Comparison of ENCODE assay signal across 28 cellular contexts in the genomic region with DNA sequence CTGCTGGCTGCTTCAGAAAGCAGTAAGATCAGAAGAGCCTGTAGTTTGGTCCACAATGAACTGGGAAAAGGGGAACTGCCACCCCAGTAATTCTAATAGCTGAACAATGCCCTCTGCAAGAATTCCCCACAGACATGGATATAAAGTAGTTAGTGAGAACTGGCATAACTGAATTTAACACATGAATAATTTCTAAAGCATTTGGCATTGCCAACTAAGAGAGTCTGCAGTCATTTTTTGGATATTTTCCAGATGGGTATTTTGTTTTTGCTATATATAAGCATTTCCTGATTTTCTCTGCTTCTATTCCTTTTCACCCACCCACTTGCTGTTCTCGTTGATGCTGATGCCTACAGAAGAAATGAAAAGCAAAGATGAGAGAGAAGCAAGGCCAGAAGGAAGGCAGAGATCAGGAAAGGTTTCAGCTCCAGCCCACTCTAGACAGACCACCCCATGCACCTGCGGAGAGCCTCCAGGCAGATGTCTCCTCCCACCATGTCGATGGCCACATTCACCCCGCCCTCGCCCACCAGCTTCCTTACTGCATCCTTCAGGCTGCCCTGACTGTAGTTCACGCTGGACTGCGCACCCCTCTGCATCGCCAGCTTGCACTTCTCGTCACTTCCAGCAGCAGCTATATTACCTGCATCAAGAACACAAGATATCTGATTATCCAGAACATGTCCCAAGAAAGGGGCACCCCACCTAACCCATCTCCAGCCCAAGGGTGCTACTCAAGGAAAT. TPM values are rescaled to one million over a fixed set of nuclear protein-coding genes. Genes with fewer than 3 reads are reported as not detected.
"Had no signal": no experiment of that assay in that cellular context is flagged by ENCODE, and none has a peak within 500 bp of the region (broad histone marks: within the 10 kb centered on the region; RNA-seq: fewer than 3 reads in every experiment).

No MANE protein-coding gene starts in this region.

- H3K4me1 ChIP-seq: breast epithelium, left lung had no signal

- H3K36me3 ChIP-seq: breast epithelium, neutrophil, ovary had no signal

- H3K4me3 ChIP-seq: breast epithelium, left lung, lung, mucosa of descending colon, ovary, tibial artery had no signal

- H3K27me3 ChIP-seq: breast epithelium, left lung, neutrophil, ovary, tibial artery had no signal

- H3K27ac ChIP-seq: breast epithelium, left lung, neutrophil, ovary, tibial artery had no signal

- DNase-seq: activated CD4-positive, alpha-beta memory T cell treated with anti-CD3 and anti-CD28 coated beads for 36 hours; activated CD4-positive, alpha-beta T cell treated with anti-CD3 and anti-CD28 coated beads, Interleukin-2, amount 10 ng/mL, durations not matched to agents 24 days and 14 days; activated CD4-positive, CD25-positive, alpha-beta regulatory T cell treated with anti-CD3 and anti-CD28 coated beads, Interleukin-2, amount 50 U/mL, for 72 hours; activated CD8-positive, alpha-beta memory T cell treated with anti-CD3 and anti-CD28 coated beads, Interleukin-2, amount 50 U/mL, for 4 hours; activated gamma-delta T cell treated with Interleukin-2 at 50 U/mL for 16 hours; activated naive CD4-positive, alpha-beta T cell treated with anti-CD3 and anti-CD28 coated beads, Interleukin-2, amount 50 U/mL, for 16 hours; activated T-cell treated with anti-CD3 and anti-CD28 coated beads, Interleukin-2, amount 50 U/mL, for 1 hour; amniotic stem cell; central memory CD4-positive, alpha-beta T cell; dermis blood vessel endothelial cell; effector CD8-positive, alpha-beta T cell; left lung; mesendoderm; mucosa of descending colon; ovary; retina; small intestine; stimulated activated CD4-positive, alpha-beta T cell treated with anti-CD3 and anti-CD28 coated beads, Interleukin-4, amount 100 ng/mL, for 24 hours; stimulated activated naive CD8-positive, alpha-beta T cell treated with anti-CD3 and anti-CD28 coated beads, Interleukin-15, amount 100 ng/mL, for 72 hours; substantia nigra; T-helper 2 cell; tibial artery had no signal

- H3K9me3 ChIP-seq: breast epithelium, left lung, mucosa of descending colon, neutrophil, ovary, tibial artery had no signal

RNA-seq across cellular contexts. Expression of a gene that starts 55.9 kb away (rescaled TPM):
- total RNA-seq: activated CD4-positive, alpha-beta memory T cell treated with anti-CD3 and anti-CD28 coated beads for 36 hours; activated CD4-positive, alpha-beta T cell treated with anti-CD3 and anti-CD28 coated beads, Interleukin-2, amount 10 ng/mL, durations not matched to agents 24 days and 14 days; activated CD8-positive, alpha-beta memory T cell treated with anti-CD3 and anti-CD28 coated beads for 36 hours; frontal cortex; natural killer cell treated with Interleukin-12 subunit alpha and Interleukin-12 subunit beta and Interleukin-15 and Interleukin-18, amount 100 ng/mL, for 72 hours had no signal
